Comparison of ENCODE assay signal across 8 cellular contexts in the genomic region with DNA sequence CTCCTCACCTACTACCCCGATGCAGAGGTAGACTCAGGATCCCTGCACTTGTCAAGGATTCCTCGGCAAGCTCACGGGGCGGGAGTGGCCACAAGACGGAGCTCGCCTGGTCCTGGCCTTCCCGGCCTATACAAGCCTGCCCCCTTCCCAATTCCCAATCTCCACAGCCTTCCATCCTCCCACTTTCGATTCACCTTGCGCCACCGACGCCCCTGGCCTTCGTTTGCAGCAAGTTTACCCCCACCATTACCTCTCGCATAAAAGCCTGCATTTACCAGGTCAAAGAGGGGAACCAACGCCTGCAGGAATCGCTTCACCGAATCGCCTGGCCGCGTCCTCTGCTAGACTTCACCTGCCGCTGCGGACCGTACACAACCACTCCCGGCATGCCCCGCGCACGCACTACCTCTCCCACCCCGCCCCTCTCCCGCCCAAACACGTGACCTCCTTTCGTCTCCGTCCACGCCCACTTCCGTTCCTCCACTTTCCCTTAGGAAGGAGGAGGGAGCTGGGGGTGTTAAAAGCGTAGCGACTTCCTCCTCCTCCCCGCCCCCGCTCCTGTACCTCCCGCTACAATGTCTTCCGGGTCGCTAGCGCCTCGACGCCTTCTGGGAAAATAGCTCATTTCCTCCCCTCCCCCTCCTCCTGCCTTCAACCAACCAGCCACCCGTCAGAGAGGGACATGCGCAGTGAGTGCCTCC. TPM values are rescaled to one million over a fixed set of nuclear protein-coding genes. Genes with fewer than 3 reads are reported as not detected.
A peak's percentile ranks its signal among the peaks of the same experiment; 100 is the strongest.
DNase-seq lines count a peak whose midpoint lies in the region; ATAC-seq and TF ChIP-seq lines count a peak whose summit lies in the region.

A gene (minus strand): TSS at position 380 of the 701 bp plus-strand sequence. CDS start 44,779 bp downstream, outside the sequence.

- H3K27me3 Mint-ChIP-seq in activated naive CD8-positive, alpha-beta T cell treated with anti-CD3 and anti-CD28 coated beads, Interleukin-2, amount 50 U/mL, for 24 hours = no peaks in the 10 kb centered on the region

- H3K9me3 ChIP-seq in cardiac muscle cell (ENCODE audit: low read depth) (no peaks in the 10 kb centered on the region), parathyroid adenoma (ENCODE audit: control insufficient read depth, low read length) (no peaks in the 10 kb centered on the region), tibial nerve (no peaks in the 10 kb centered on the region)

- H3K4me1 ChIP-seq in cardiac muscle cell (ENCODE audit: low read depth) (peaks cover 34% of the 10 kb centered on the region), parathyroid adenoma (peaks cover 7% of the 10 kb centered on the region), tibial nerve (peaks cover 0 to 63% (median 26%) of the 10 kb centered on the region in 4 donors)

- peak; percentile 36 to 67 for TF ChIP-seq POLR2A in tibial nerve (IDR thresholded peaks at IDR 0.05)

- 0% methylated on average over 45 of the region's 45 CpGs for WGBS in tibial nerve, 2 donors

- no peaks in the 10 kb centered on the region for H3K9me3 Mint-ChIP-seq in activated naive CD8-positive, alpha-beta T cell treated with anti-CD3 and anti-CD28 coated beads, Interleukin-2, amount 50 U/mL, for 24 hours

- H3K27ac Mint-ChIP-seq in activated naive CD8-positive, alpha-beta T cell treated with anti-CD3 and anti-CD28 coated beads, Interleukin-2, amount 50 U/mL, for 24 hours = peak within 1 kb of the TSS; percentile 94

- H3K27ac ChIP-seq in cardiac muscle cell (peak within 1 kb of the TSS; percentile 86), parathyroid adenoma (peak within 1 kb of the TSS; percentile 94), tibial nerve (peak within 1 kb of the TSS; percentile 78 to 99 (median 98))

- peak; percentile 78 to 83 for TF ChIP-seq EP300 in tibial nerve (IDR thresholded peaks at IDR 0.05)

- H3K4me3 Mint-ChIP-seq in activated naive CD8-positive, alpha-beta T cell treated with anti-CD3 and anti-CD28 coated beads, Interleukin-2, amount 50 U/mL, for 24 hours = peak within 1 kb of the TSS; percentile 98

- peak; percentile 95 for DNase-seq in NCI-H1417 treated with DMSO at 0.1 percent for 48 hours (lab: John Stamatoyannopoulos, UW)
- peak; percentile 99 for DNase-seq in SW480 (ENCODE audit: low spot score)
- peak; percentile 92 for DNase-seq in activated naive CD8-positive, alpha-beta T cell treated with anti-CD3 and anti-CD28 coated beads, Interleukin-2, amount 50 U/mL, for 24 hours
- peak; percentile 100 for DNase-seq in cardiac muscle cell (ENCODE audit: low read depth in 1 of 2, low spot score in 1 of 2)
- peak; percentile 97 to 99 for DNase-seq in tibial nerve (ENCODE audit: low spot score in 2 of 2)

- H3K36me3 ChIP-seq in cardiac muscle cell = no peaks in the 10 kb centered on the region
- no peaks in the 10 kb centered on the region for H3K36me3 ChIP-seq in parathyroid adenoma (ENCODE audit: control insufficient read depth, insufficient read depth, low read length)
- no peaks in the 10 kb centered on the region for H3K36me3 ChIP-seq in tibial nerve

- peaks cover 50% of the 10 kb centered on the region for H3K4me1 Mint-ChIP-seq in activated naive CD8-positive, alpha-beta T cell treated with anti-CD3 and anti-CD28 coated beads, Interleukin-2, amount 50 U/mL, for 24 hours

- peak within 1 kb of the TSS; percentile 82 for H3K9ac ChIP-seq in parathyroid adenoma

- TF ChIP-seq CTCF in GM12875 (IDR thresholded peaks at IDR 0.05; ENCODE audit: borderline replicate concordance, insufficient read depth, low read depth, low read length) (peak; percentile 36; the same call in 1 of the 2 replicates), cardiac muscle cell (IDR thresholded peaks at IDR 0.05; ENCODE audit: low read depth, low read length) (peak; percentile 49), parathyroid adenoma (IDR thresholded peaks at IDR 0.05) (peak; percentile 51), tibial nerve (IDR thresholded peaks at IDR 0.05) (peak in 1 of 5 experiments; percentile 35)

- peaks cover 15% of the 10 kb centered on the region for H3K36me3 Mint-ChIP-seq in activated naive CD8-positive, alpha-beta T cell treated with anti-CD3 and anti-CD28 coated beads, Interleukin-2, amount 50 U/mL, for 24 hours (ENCODE audit: low read depth)

- H3K79me2 ChIP-seq in parathyroid adenoma = peaks cover 20% of the 10 kb centered on the region

- H3K27me3 ChIP-seq in cardiac muscle cell = no peaks in the 10 kb centered on the region
- H3K27me3 ChIP-seq in parathyroid adenoma (ENCODE audit: control insufficient read depth, insufficient read depth, low read length) = no peaks in the 10 kb centered on the region
- no peaks in the 10 kb centered on the region for H3K27me3 ChIP-seq in tibial nerve

- H3K4me3 ChIP-seq in GM12875 (ENCODE audit: low read depth, low read length) (peak within 1 kb of the TSS; percentile 60), cardiac muscle cell (peak within 1 kb of the TSS; percentile 53), parathyroid adenoma (ENCODE audit: low read depth, low read length) (peak within 1 kb of the TSS; percentile 93), tibial nerve (peak within 1 kb of the TSS; percentile 79 to 97 (median 88))

- peak; percentile 88 for ATAC-seq in HG02798 (IDR thresholded peaks at IDR 0.05; ENCODE audit: poor library complexity, unreplicated experiment)
- ATAC-seq in activated naive CD8-positive, alpha-beta T cell treated with anti-CD3 and anti-CD28 coated beads, Interleukin-2, amount 50 U/mL, for 24 hours = peak; percentile 91

- peak within 1 kb of the TSS; percentile 93 for H2AFZ ChIP-seq in parathyroid adenoma

- H3K4me2 ChIP-seq in parathyroid adenoma (ENCODE audit: low read length) = peak within 1 kb of the TSS; percentile 80

RNA-seq across cellular contexts. Expression of the gene that starts here (rescaled TPM):
- total RNA-seq in cardiac muscle cell (72.6 and 116 TPM in 2 replicates), tibial nerve (10 to 100 TPM; 38.7 to 85.0 (median 45.5) TPM)
- 44.0 and 56.3 TPM in 2 replicates for polyA plus RNA-seq in cardiac muscle cell

Comparison
In these comparisons a context has a peak if more than half of its experiments do, and no peak if none do; other contexts are left out.
1. Peak in every context shown above with its lines: DNase-seq, ATAC-seq, H3K4me3 ChIP-seq and H3K27ac ChIP-seq.